1 cellular context compared by ENCODE assay signal in genomic region chr6:144013486-144013909, GRCh38.
TF ChIP-seq lines count a peak whose summit lies in the region.

No MANE protein-coding gene starts in this region.

TF ChIP-seq in K562, 482 proteins besides CTCF, POLR2A, EP300 and RAD21 (continued from another document and continues in another):
- no peak for TF ChIP-seq GTF3C2 (IDR thresholded peaks at IDR 0.05; ENCODE audit: borderline replicate concordance, extremely low read depth, insufficient read length)
- TF ChIP-seq RREB1 (CRISPR knock-in tag; IDR thresholded peaks at IDR 0.05), result no peak
- TF ChIP-seq ZFPM2 (CRISPR knock-in tag; IDR thresholded peaks at IDR 0.05), result no peak
- TF ChIP-seq ARID4B (CRISPR knock-in tag; IDR thresholded peaks at IDR 0.05), result no peak
- TF ChIP-seq ATF6 (CRISPR knock-in tag; IDR thresholded peaks at IDR 0.05), result no peak
- no peak for TF ChIP-seq TEAD2 (tag; IDR thresholded peaks at IDR 0.05)
- TF ChIP-seq CTBP1 (IDR thresholded peaks at IDR 0.05; ENCODE audit: borderline replicate concordance), result peak; percentile 31; the same call in 1 of the 2 replicates
- no peak for TF ChIP-seq GMEB1 (CRISPR knock-in tag; IDR thresholded peaks at IDR 0.05)
- no peak for TF ChIP-seq PCBP1 (IDR thresholded peaks at IDR 0.05; ENCODE audit: low read depth, low read length, poor library complexity, severe bottlenecking)
- TF ChIP-seq ELK3 (CRISPR knock-in tag; IDR thresholded peaks at IDR 0.05), result no peak
- TF ChIP-seq ETS1 (conservative IDR thresholded peaks at IDR 0.05; ENCODE audit: control insufficient read depth, low read depth, low read length), result no peak
- TF ChIP-seq ZNF436 (CRISPR knock-in tag; IDR thresholded peaks at IDR 0.05), result no peak
- TF ChIP-seq ZNF592 (IDR thresholded peaks at IDR 0.05), result no peak
- TF ChIP-seq ETS2 (tag; IDR thresholded peaks at IDR 0.05; ENCODE audit: borderline replicate concordance, poor library complexity, severe bottlenecking), result no peak
- no peak for TF ChIP-seq MLLT1 (IDR thresholded peaks at IDR 0.05)
